ENCODE assay signal across 1 cellular context in the genomic region with DNA sequence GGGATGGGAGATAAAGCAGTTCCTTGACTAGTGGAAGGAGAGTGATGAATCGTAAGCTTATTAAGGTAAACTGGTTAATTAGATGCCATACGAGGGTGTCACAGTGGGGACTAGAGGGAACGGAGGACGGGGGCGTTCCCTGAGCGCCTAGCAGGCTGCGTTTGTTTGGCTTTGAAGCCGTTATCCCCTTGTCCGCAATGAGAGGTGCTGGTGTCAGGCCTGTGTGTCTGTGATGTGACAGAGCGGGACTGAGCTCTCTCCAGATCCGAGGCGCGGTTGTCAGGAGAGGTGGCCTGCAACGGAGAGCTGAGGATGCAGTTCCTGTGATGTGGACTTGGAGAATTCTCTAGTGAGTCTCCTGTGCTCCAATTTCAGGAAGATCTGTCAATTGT.
TF ChIP-seq lines count a peak whose summit lies in the region.

No MANE protein-coding gene starts in this region.

TF ChIP-seq in HepG2, 621 proteins besides CTCF, POLR2A, EP300 and RAD21 (continued from another document):
- TF ChIP-seq AGO2 (optimal IDR thresholded peaks at IDR 0.05; ENCODE audit: low read depth, low read length): no peak
- no peak for TF ChIP-seq PHF5A (CRISPR knock-in tag; IDR thresholded peaks at IDR 0.05; ENCODE audit: low read depth, unreplicated experiment)
- no peak for TF ChIP-seq SAFB2 (CRISPR knock-in tag; IDR thresholded peaks at IDR 0.05; ENCODE audit: borderline replicate concordance, low read depth)
- TF ChIP-seq, protein P1, sequence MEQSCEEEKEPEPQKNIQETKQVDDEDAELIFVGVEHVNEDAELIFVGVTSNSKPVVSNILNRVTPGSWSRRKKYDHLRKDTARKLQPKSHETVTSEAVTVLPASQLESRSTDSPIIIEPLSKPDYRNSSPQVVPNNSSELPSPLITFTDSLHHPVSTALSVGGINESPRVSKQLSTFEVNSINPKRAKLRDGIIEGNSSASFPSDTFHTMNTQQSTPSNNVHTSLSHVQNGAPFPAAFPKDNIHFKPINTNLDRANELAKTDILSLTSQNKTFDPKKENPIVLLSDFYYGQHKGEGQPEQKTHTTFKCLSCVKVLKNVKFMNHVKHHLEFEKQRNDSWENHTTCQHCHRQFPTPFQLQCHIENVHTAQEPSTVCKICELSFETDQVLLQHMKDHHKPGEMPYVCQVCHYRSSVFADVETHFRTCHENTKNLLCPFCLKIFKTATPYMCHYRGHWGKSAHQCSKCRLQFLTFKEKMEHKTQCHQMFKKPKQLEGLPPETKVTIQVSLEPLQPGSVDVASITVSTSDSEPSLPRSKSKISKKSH (CRISPR knock-in tag; IDR thresholded peaks at IDR 0.05; ENCODE audit: borderline replicate concordance): no peak
- no peak for TF ChIP-seq ZNF160 (CRISPR knock-in tag; IDR thresholded peaks at IDR 0.05)
- no peak for TF ChIP-seq ZNF878 (CRISPR knock-in tag; IDR thresholded peaks at IDR 0.05)
